10 cellular contexts compared by ENCODE assay signal in genomic region chr17:59786213-59786535, GRCh38.
DNase-seq lines count a peak whose midpoint lies in the region; ATAC-seq, FAIRE-seq and TF ChIP-seq lines count a peak whose summit lies in the region.
"Had no signal": no experiment of that assay in that cellular context is flagged by ENCODE, and none has a peak within 500 bp of the region (broad histone marks: within the 10 kb centered on the region; RNA-seq: fewer than 3 reads in every experiment).

No MANE protein-coding gene starts in this region.

- H3K27ac ChIP-seq in GM23338 (ENCODE audit: low read depth) (peak overlapping the region; percentile 87), smooth muscle cell (ENCODE audit: low read depth) (peak overlapping the region; percentile 100)

- no peaks in the 10 kb centered on the region for H3K9me3 Mint-ChIP-seq in GM23338

- no peak overlapping the region for H2AFZ ChIP-seq in GM23338
- H2AFZ ChIP-seq in smooth muscle cell (ENCODE audit: low read depth), result no peak overlapping the region

- peaks cover 41% of the 10 kb centered on the region for H3K4me1 Mint-ChIP-seq in GM23338

- no peak for DNase-seq in GM23338 (ENCODE audit: low spot score)
- DNase-seq in fibroblast of pulmonary artery (ENCODE audit: low read depth), result no peak
- DNase-seq in smooth muscle cell (lab: John Stamatoyannopoulos, UW; ENCODE audit: unreplicated experiment), result no peak
- DNase-seq in left lobe of liver (ENCODE audit: low spot score), result no peak
- DNase-seq in NCI-H524 (lab: John Stamatoyannopoulos, UW), result no peak
- DNase-seq in HTR-8/SVneo (ENCODE audit: insufficient read length, low spot score), result no peak
- DNase-seq: NCI-H187 treated with DMSO at 0.1 percent for 48 hours, posterior cingulate gyrus had no signal

- whole genome bisulfite sequencing in smooth muscle cell (ENCODE audit: low lambda C conversion rate), result 0% methylated on average over 2 of the region's 2 CpGs

- no peak overlapping the region for H3K4me3 Mint-ChIP-seq in GM23338

- TF ChIP-seq CTCF in GM23338 (conservative IDR thresholded peaks at IDR 0.05; ENCODE audit: low read depth in 2 of 2) (no peak), fibroblast of pulmonary artery (IDR thresholded peaks at IDR 0.05; ENCODE audit: low read length, missing control alignments) (no peak), smooth muscle cell (IDR thresholded peaks at IDR 0.05; ENCODE audit: borderline replicate concordance, insufficient read depth, poor library complexity, severe bottlenecking) (no peak)

- H3K9ac ChIP-seq in smooth muscle cell (ENCODE audit: low read depth), result peak overlapping the region; percentile 95

- H3K4me3 ChIP-seq in GM23338, result no peak overlapping the region
- H3K4me3 ChIP-seq in fibroblast of pulmonary artery (replicated peaks; ENCODE audit: low read depth, low read length), result peak overlapping the region; percentile 1
- H3K4me3 ChIP-seq in smooth muscle cell, result peak overlapping the region; percentile 40

- ATAC-seq in GM23338 (peak; percentile 12; the same call in 2 of the 3 replicates), left lobe of liver (no peak), GM18858 (IDR thresholded peaks at IDR 0.05; ENCODE audit: unreplicated experiment) (no peak)

- H3K27me3 ChIP-seq in GM23338 (ENCODE audit: insufficient read depth) (no peaks in the 10 kb centered on the region), smooth muscle cell (ENCODE audit: low read depth) (no peaks in the 10 kb centered on the region)

- H3K4me1 ChIP-seq in GM23338 (ENCODE audit: insufficient read depth) (peaks cover 36% of the 10 kb centered on the region), smooth muscle cell (ENCODE audit: low read depth) (peaks cover 48% of the 10 kb centered on the region)

- peak overlapping the region; percentile 97 for H3K27ac Mint-ChIP-seq in GM23338

- H4K20me1 ChIP-seq in GM23338 (replicated peaks; ENCODE audit: insufficient read depth) (no peaks in the 10 kb centered on the region), smooth muscle cell (ENCODE audit: low read depth) (no peaks in the 10 kb centered on the region)

- H3K4me2 ChIP-seq in GM23338 (peak overlapping the region; percentile 4; the same call in 1 of the 2 replicates), smooth muscle cell (peak overlapping the region; percentile 85)

- no peaks in the 10 kb centered on the region for H3K36me3 Mint-ChIP-seq in GM23338 (ENCODE audit: low read depth)

- peak; percentile 99 for FAIRE-seq in TTC549 (lab: Jason Lieb, UNC)
- FAIRE-seq in HTR-8/SVneo (lab: Jason Lieb, UNC), result no peak

- H3K79me2 ChIP-seq in GM23338 (replicated peaks; ENCODE audit: insufficient read depth) (no peaks in the 10 kb centered on the region), smooth muscle cell (ENCODE audit: low read depth) (peaks cover 52% of the 10 kb centered on the region)

- H3F3A ChIP-seq in GM23338 (replicated peaks; ENCODE audit: low read depth) (no peaks in the 10 kb centered on the region), smooth muscle cell (ENCODE audit: low read depth) (peaks cover 38% of the 10 kb centered on the region)

- peaks cover 2% of the 10 kb centered on the region for H3K27me3 Mint-ChIP-seq in GM23338 (ENCODE audit: insufficient read depth, low read depth, poor library complexity)

- H3K36me3 ChIP-seq in GM23338 (ENCODE audit: insufficient read depth) (no peaks in the 10 kb centered on the region), smooth muscle cell (ENCODE audit: low read depth) (no peaks in the 10 kb centered on the region)

- no peaks in the 10 kb centered on the region for H3K9me3 ChIP-seq in smooth muscle cell (replicated peaks; ENCODE audit: low read depth)

- H3K9me2 ChIP-seq in GM23338 (ENCODE audit: insufficient read depth), result no peaks in the 10 kb centered on the region

TF ChIP-seq in GM23338, 12 proteins besides CTCF, POLR2A, EP300 and RAD21:
- TF ChIP-seq ZNF462 (CRISPR knock-in tag; IDR thresholded peaks at IDR 0.05) (no peak), CREB1 (CRISPR knock-in tag; IDR thresholded peaks at IDR 0.05; ENCODE audit: low read depth) (no peak)
